Comparison of ENCODE assay signal across 20 cellular contexts in the genomic region with DNA sequence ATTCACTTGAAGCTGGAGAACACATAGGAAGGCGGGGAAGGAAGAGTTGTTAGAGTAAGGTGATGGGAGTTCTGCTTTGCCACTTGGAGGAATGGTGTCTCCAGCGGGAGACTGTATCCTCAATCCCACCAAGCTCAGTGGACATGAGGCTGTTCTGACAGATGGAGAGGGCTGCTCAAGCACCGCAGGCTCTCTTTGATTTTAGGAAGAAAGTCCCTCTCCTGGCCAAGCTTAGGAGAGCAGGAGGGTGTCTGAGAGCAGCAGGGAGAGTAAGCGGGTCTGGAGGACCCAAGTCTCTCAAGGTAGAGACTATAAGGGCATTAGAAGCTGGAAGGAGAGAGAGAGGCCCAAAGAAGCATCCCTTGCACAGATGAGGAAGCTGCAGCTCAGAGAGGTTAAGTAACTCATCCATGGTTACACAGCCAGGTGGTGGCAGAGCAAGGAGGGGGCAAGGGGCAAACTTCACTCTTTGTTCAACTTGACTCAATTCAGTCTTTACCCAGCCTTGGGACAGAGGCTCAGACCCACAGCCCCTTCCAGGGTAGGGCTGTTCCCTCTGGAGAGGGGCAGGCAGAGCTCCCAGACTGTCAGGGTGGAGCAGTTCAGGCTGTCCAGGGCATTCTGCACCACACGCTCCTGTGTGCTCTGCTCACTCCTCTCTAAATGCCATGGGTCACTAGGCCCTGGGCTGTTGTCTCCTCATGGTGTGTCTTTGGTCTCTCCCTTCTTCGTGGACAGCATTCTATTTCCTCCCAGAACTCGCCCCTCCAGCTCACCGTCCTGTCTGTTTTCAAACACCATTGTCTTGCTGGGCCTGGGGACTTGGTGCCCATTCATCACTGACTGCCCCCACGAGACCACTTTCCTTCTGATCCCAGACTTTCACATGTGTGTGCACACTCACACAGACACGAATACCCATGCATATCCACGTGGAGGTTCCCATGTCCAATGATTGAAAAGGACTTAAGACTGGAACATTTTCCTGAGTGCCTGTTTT. TPM values are rescaled to one million over a fixed set of nuclear protein-coding genes. Genes with fewer than 3 reads are reported as not detected.
A peak's percentile ranks its signal among the peaks of the same experiment; 100 is the strongest.
DNase-seq lines count a peak whose midpoint lies in the region; ATAC-seq and TF ChIP-seq lines count a peak whose summit lies in the region.
"Had no signal": no experiment of that assay in that cellular context is flagged by ENCODE, and none has a peak within 500 bp of the region (broad histone marks: within the 10 kb centered on the region; RNA-seq: fewer than 3 reads in every experiment).

No MANE protein-coding gene starts in this region.

- peak; percentile 11 for DNase-seq in G401 (ENCODE audit: low spot score)
- peak in 2 of 3 donors; percentile 7 to 15 for DNase-seq in Peyer's patch
- DNase-seq in islet precursor cell = peak; percentile 33
- peak; percentile 15 for DNase-seq in sciatic nerve (ENCODE audit: low spot score)
- DNase-seq in HT-29 (ENCODE audit: low spot score) = no peak
- DNase-seq in Kasumi-1 (lab: John Stamatoyannopoulos, UW) = no peak
- DNase-seq in RKO (ENCODE audit: low spot score) = no peak
- DNase-seq: ACHN; AML-193; COR-L47; EL; HCEC 1CT; NCI-H1105 treated with DMSO at 0.1 percent for 48 hours; NCI-H187; NCI-H345; NCI-H526; NK-92 treated with Interleukin-12 subunit alpha and Interleukin-12 subunit beta, amount 100 ng/mL, for 24 hours had no signal

- H3K4me1 ChIP-seq in Peyer's patch = no peaks in the 10 kb centered on the region
- H3K4me1 ChIP-seq: SJSA1 had no signal

- TF ChIP-seq POLR2A in Peyer's patch (IDR thresholded peaks at IDR 0.05) = no peak

- no peaks in the 10 kb centered on the region for H3K9me3 ChIP-seq in Peyer's patch
- H3K9me3 ChIP-seq: SJSA1 had no signal

- TF ChIP-seq CTCF in Peyer's patch (IDR thresholded peaks at IDR 0.05) = no peak

- intact Hi-C loops in sciatic nerve (cut with DNase I) = no loop called here

- H3K4me3 ChIP-seq in Peyer's patch = no peak overlapping the region
- H3K4me3 ChIP-seq: SJSA1 had no signal

- no peaks in the 10 kb centered on the region for H3K27me3 ChIP-seq in Peyer's patch

- H3K27ac ChIP-seq in Peyer's patch = no peak overlapping the region
- H3K27ac ChIP-seq: SJSA1 had no signal

- no peaks in the 10 kb centered on the region for H3K36me3 ChIP-seq in Peyer's patch
- H3K36me3 ChIP-seq: SJSA1 had no signal

- no peak for ATAC-seq in sciatic nerve

- in situ Hi-C loops in G401 (cut with HindIII; ENCODE audit: low sequenced_read_pairs) = no loop called here

RNA-seq across cellular contexts. Expression of a gene that starts 8.9 kb away (rescaled TPM):
- total RNA-seq in G401 (2014; rRNA removed; shearing (Covaris generic)) = not detected in 2 replicates
- total RNA-seq in Peyer's patch = 1 to 10 TPM in 3 of 4 donors, not detected in 1; 2.1 to 3.8 (median 3.4) TPM
- total RNA-seq in sciatic nerve = not detected
- total RNA-seq in HT-29 (2014; rRNA removed; shearing (Covaris generic)) = not detected in 2 replicates
- total RNA-seq: HT1080, OCI-LY7, SJSA1 had no signal

RNA-seq across cellular contexts. Expression of a gene that starts 12.6 kb away (rescaled TPM):
- total RNA-seq in G401 (2014; rRNA removed; shearing (Covaris generic)) = not detected in 2 replicates
- total RNA-seq in Peyer's patch = under 1 TPM in 1 of 4 donors, not detected in 3; 0.47 TPM
- not detected for total RNA-seq in sciatic nerve
- not detected in 2 replicates for total RNA-seq in HT-29 (2014; rRNA removed; shearing (Covaris generic))
- total RNA-seq: HT1080, OCI-LY7, SJSA1 had no signal

RNA-seq across cellular contexts. Expression of a gene that starts 56.7 kb away (rescaled TPM):
- total RNA-seq in G401 (2014; rRNA removed; shearing (Covaris generic)) = not detected in 2 replicates
- total RNA-seq in Peyer's patch (not detected), sciatic nerve (not detected)
- not detected in 2 replicates for total RNA-seq in HT-29 (2014; rRNA removed; shearing (Covaris generic))
- total RNA-seq: HT1080, OCI-LY7, SJSA1 had no signal

Comparison
In these comparisons a context has a peak if more than half of its experiments do, and no peak if none do; other contexts are left out.
1. DNase-seq: peak in G401 (single experiment), Peyer's patch (2 of 3), islet precursor cell (single experiment) and sciatic nerve (single experiment); none in HT-29 (single experiment), Kasumi-1 (0 of 2) and RKO (single experiment).